In genomic region chr6:78390066-78390465, GRCh38 we compare ENCODE assay signal across 16 cellular contexts.
A peak's percentile ranks its signal among the peaks of the same experiment; 100 is the strongest.
DNase-seq lines count a peak whose midpoint lies in the region; ATAC-seq, FAIRE-seq and TF ChIP-seq lines count a peak whose summit lies in the region.
"Had no signal": no experiment of that assay in that cellular context is flagged by ENCODE, and none has a peak within 500 bp of the region (broad histone marks: within the 10 kb centered on the region; RNA-seq: fewer than 3 reads in every experiment).

No MANE protein-coding gene starts in this region.

- H3K4me2 ChIP-seq in HepG2 (ENCODE audit: low read depth, low read length), result no peak overlapping the region
- H3K4me2 ChIP-seq: BLaER1 had no signal

- DNase-seq in DMS53 treated with DMSO at 0.1 percent for 48 hours (lab: John Stamatoyannopoulos, UW; ENCODE audit: unreplicated experiment) (peak; percentile 14), adrenal gland (peak in 4 of 7 donors; percentile 11 to 36 (median 26)), HepG2 (ENCODE audit: low spot score) (peak; percentile 3), small intestine (peak; percentile 61), NCI-H2107 treated with DMSO at 0.1 percent for 48 hours (lab: John Stamatoyannopoulos, UW; ENCODE audit: unreplicated experiment) (no peak), MV-4-11 (lab: John Stamatoyannopoulos, UW) (no peak)
- DNase-seq: 8988T; AML-193; Caco-2; CD8-positive, alpha-beta memory T cell; IMR-90 had no signal

- H3K9me3 ChIP-seq in adrenal gland (replicated peaks in 1 of 3), result peaks cover 0 to 4% (median 0%) of the 10 kb centered on the region in 3 donors
- peaks cover 66% of the 10 kb centered on the region for H3K9me3 ChIP-seq in HepG2 (ENCODE audit: low read length)
- H3K9me3 ChIP-seq in small intestine (ENCODE audit: control insufficient read depth, low read depth), result peaks cover 5% of the 10 kb centered on the region
- H3K9me3 ChIP-seq: HAP-1 had no signal

- no peak for FAIRE-seq in HepG2 (lab: Jason Lieb, UNC)
- no peak for FAIRE-seq in small intestine (lab: Jason Lieb, UNC)
- FAIRE-seq: H1 had no signal

- 24 to 46% (median 35%) methylated on average over 1 of the region's 1 CpG for WGBS in adrenal gland, 4 donors
- WGBS in HepG2 (ENCODE audit: low lambda C conversion rate), result 0% methylated on average over 1 of the region's 1 CpG
- 27 to 70% (median 27%) methylated on average over 1 of the region's 1 CpG for WGBS in small intestine, 3 donors

- ATAC-seq in HepG2, result no peak
- no peak for ATAC-seq in HG03432 (IDR thresholded peaks at IDR 0.05; ENCODE audit: unreplicated experiment)

- H3K27ac ChIP-seq in adrenal gland (peak overlapping the region in 1 of 5 donors; percentile 52), HepG2 (ENCODE audit: extremely low read length, insufficient read depth, low read length) (no peak overlapping the region), small intestine (ENCODE audit: low read depth in 1 of 2, low read length in 1 of 2) (no peak overlapping the region)
- H3K27ac ChIP-seq: BLaER1, HL-60 had no signal

- H4K20me1 ChIP-seq in HepG2 (ENCODE audit: insufficient read depth, low read length), result no peaks in the 10 kb centered on the region
- H4K20me1 ChIP-seq: BLaER1 had no signal

- TF ChIP-seq POLR2A in adrenal gland (IDR thresholded peaks at IDR 0.05) (no peak), HepG2 (IDR thresholded peaks at IDR 0.05; ENCODE audit: insufficient read depth in 1 of 2, low read depth in 2 of 2, low read length in 2 of 2) (no peak)

- no peak overlapping the region for H3K9ac ChIP-seq in HepG2 (ENCODE audit: insufficient read depth, low read depth, low read length)
- H3K9ac ChIP-seq: BLaER1 had no signal

- H2AFZ ChIP-seq in HepG2 (ENCODE audit: low read length), result no peak overlapping the region

- TF ChIP-seq CTCF in adrenal gland (IDR thresholded peaks at IDR 0.05), result no peak
- no peak for TF ChIP-seq CTCF in HepG2 (CRISPR knock-in tag; IDR thresholded peaks at IDR 0.05)

- H3K27me3 ChIP-seq in adrenal gland (no peaks in the 10 kb centered on the region), HepG2 (ENCODE audit: control insufficient read depth in 1 of 2, insufficient read depth in 2 of 2, low read length in 2 of 2) (no peaks in the 10 kb centered on the region), small intestine (ENCODE audit: control insufficient read depth in 2 of 2, insufficient read depth in 2 of 2, low read length in 2 of 2) (no peaks in the 10 kb centered on the region)
- H3K27me3 ChIP-seq: BLaER1 had no signal

- POLR2A ChIA-PET in HepG2 (lab: Yijun Ruan, JAX), result no interaction called here

- H3K36me3 ChIP-seq in adrenal gland (replicated peaks in 1 of 2), result no peaks in the 10 kb centered on the region
- no peaks in the 10 kb centered on the region for H3K36me3 ChIP-seq in HepG2 (replicated peaks in 1 of 2; ENCODE audit: control insufficient read depth in 1 of 2, insufficient read depth in 2 of 2, low read length in 2 of 2)
- H3K36me3 ChIP-seq in small intestine (ENCODE audit: control insufficient read depth in 2 of 2, insufficient read depth in 2 of 2, low read length in 2 of 2), result no peaks in the 10 kb centered on the region
- H3K36me3 ChIP-seq: BLaER1, HAP-1 had no signal

- intact Hi-C loops in adrenal gland (cut with DNase I), result no loop called here
- intact Hi-C loops in HepG2 (cut with micrococcal nuclease; ENCODE audit: unreplicated experiment), result no loop called here

- in situ Hi-C loops in HepG2 (cut with HindIII; ENCODE audit: extremely low pct_ligation_motif_present, low pct_unique_long_range_greater_than_20kb), result no loop called here

- CTCF ChIA-PET in HepG2 (lab: Yijun Ruan, JAX; ENCODE audit: low intra/inter-chr PET ratio, low total read pairs), result no interaction called here

- TF ChIP-seq EP300 in HepG2 (IDR thresholded peaks at IDR 0.05; ENCODE audit: low read depth in 2 of 2, low read length in 2 of 2), result no peak
- TF ChIP-seq EP300 in HepG2 (CRISPR knock-in tag; IDR thresholded peaks at IDR 0.05; ENCODE audit: borderline replicate concordance), result no peak

- H3K4me3 ChIP-seq in adrenal gland (no peak overlapping the region), HepG2 (replicated peaks in 1 of 3; ENCODE audit: insufficient read depth in 1 of 3, low read depth in 2 of 3, low read length in 3 of 3) (no peak overlapping the region), small intestine (ENCODE audit: low read depth in 1 of 2, low read length in 2 of 2) (no peak overlapping the region)
- H3K4me3 ChIP-seq: BLaER1, HAP-1 had no signal

- TF ChIP-seq RAD21 in HepG2 (CRISPR knock-in tag; IDR thresholded peaks at IDR 0.05), result no peak

- H3K4me1 ChIP-seq in adrenal gland (replicated peaks in 1 of 2) (peaks cover 7 to 11% of the 10 kb centered on the region in 2 donors), HepG2 (ENCODE audit: insufficient read depth, low read length) (no peaks in the 10 kb centered on the region), small intestine (ENCODE audit: control insufficient read depth in 2 of 2, insufficient read depth in 1 of 2, low read depth in 1 of 2, low read length in 1 of 2) (no peaks in the 10 kb centered on the region)
- H3K4me1 ChIP-seq: BLaER1, Caco-2, HAP-1 had no signal

- no peaks in the 10 kb centered on the region for H3K79me2 ChIP-seq in HepG2 (ENCODE audit: insufficient read depth, low read length)

- BruUV-seq in HepG2 (replicated peaks; lab: Mats Ljungman, UMichigan), result no TSS peak

TF ChIP-seq in HepG2, 621 proteins besides CTCF, POLR2A, EP300 and RAD21:
- TF ChIP-seq PAXIP1 (CRISPR knock-in tag; conservative IDR thresholded peaks at IDR 0.05), result no peak
- no peak for TF ChIP-seq ZNF567 (CRISPR knock-in tag; IDR thresholded peaks at IDR 0.05; ENCODE audit: borderline replicate concordance)
- TF ChIP-seq ATF7 (IDR thresholded peaks at IDR 0.05), result peak; percentile 49
- TF ChIP-seq ATF7 (CRISPR knock-in tag; IDR thresholded peaks at IDR 0.05), result no peak
- no peak for TF ChIP-seq MZF1 (CRISPR knock-in tag; IDR thresholded peaks at IDR 0.05; ENCODE audit: borderline replicate concordance)
- TF ChIP-seq JUNB (CRISPR knock-in tag; IDR thresholded peaks at IDR 0.05; ENCODE audit: borderline replicate concordance), result no peak

Comparison
In these comparisons a context has a peak if more than half of its experiments do, and no peak if none do; other contexts are left out.
1. DNase-seq: peak in DMS53 treated with DMSO at 0.1 percent for 48 hours (single experiment), adrenal gland (4 of 7), HepG2 (single experiment) and small intestine (single experiment); none in NCI-H2107 treated with DMSO at 0.1 percent for 48 hours (single experiment) and MV-4-11 (single experiment).